In genomic region chr22:37658133-37659065, GRCh38 we compare ENCODE assay signal across 8 cellular contexts.
A peak's percentile ranks its signal among the peaks of the same experiment; 100 is the strongest.
DNase-seq lines count a peak whose midpoint lies in the region; ATAC-seq and TF ChIP-seq lines count a peak whose summit lies in the region.

PDXP (plus strand) TSS chr22:37658723; CDS start chr22:37658783, 60 bp downstream.

- TF ChIP-seq CTCF in AG09319 (IDR thresholded peaks at IDR 0.05; ENCODE audit: low read depth, low read length): no peak

- ATAC-seq in GM19035 (IDR thresholded peaks at IDR 0.05; ENCODE audit: unreplicated experiment) (peak; percentile 87), HG03354 (IDR thresholded peaks at IDR 0.05; ENCODE audit: poor library complexity, severe bottlenecking, unreplicated experiment) (peak; percentile 91)
- ATAC-seq in activated CD4-positive, CD25-positive, alpha-beta regulatory T cell treated with anti-CD3 and anti-CD28 coated beads, Interleukin-2, amount 50 U/mL, for 24 hours: peak; percentile 99

- DNase-seq in AG09319 (ENCODE audit: extremely low read depth, low read depth) (peak; percentile 100), NCI-H446 treated with DMSO at 0.1 percent for 48 hours (lab: John Stamatoyannopoulos, UW) (peak; percentile 100), cerebellar nuclear complex (lab: John Stamatoyannopoulos, UW) (peak; percentile 96 to 97), islet precursor cell (peak; percentile 100)
- peak; percentile 97 to 99 (median 97) for DNase-seq in stimulated activated CD4-positive, alpha-beta T cell treated with anti-CD3 and anti-CD28 coated beads, Interleukin-12 subunit alpha, Interleukin-12 subunit beta, amount 100 ng/mL, for 48 hours (ENCODE audit: low read depth in 2 of 3, low spot score in 1 of 3)

Comparison
In these comparisons a context has a peak if more than half of its experiments do, and no peak if none do; other contexts are left out.
1. Peak in every context shown above with its lines: DNase-seq and ATAC-seq.